1 cellular context compared by ENCODE assay signal in genomic region chr20:62336329-62336728, GRCh38.
TF ChIP-seq lines count a peak whose summit lies in the region.

No MANE protein-coding gene starts in this region.

TF ChIP-seq in K562, 482 proteins besides CTCF, POLR2A, EP300 and RAD21:
- TF ChIP-seq BCOR (IDR thresholded peaks at IDR 0.05) (no peak), RFX1 (IDR thresholded peaks at IDR 0.05) (peak; percentile 84)
TF ChIP-seq in K562: peak in this region for 1.
